ENCODE assay signal across 26 cellular contexts in the genomic region with DNA sequence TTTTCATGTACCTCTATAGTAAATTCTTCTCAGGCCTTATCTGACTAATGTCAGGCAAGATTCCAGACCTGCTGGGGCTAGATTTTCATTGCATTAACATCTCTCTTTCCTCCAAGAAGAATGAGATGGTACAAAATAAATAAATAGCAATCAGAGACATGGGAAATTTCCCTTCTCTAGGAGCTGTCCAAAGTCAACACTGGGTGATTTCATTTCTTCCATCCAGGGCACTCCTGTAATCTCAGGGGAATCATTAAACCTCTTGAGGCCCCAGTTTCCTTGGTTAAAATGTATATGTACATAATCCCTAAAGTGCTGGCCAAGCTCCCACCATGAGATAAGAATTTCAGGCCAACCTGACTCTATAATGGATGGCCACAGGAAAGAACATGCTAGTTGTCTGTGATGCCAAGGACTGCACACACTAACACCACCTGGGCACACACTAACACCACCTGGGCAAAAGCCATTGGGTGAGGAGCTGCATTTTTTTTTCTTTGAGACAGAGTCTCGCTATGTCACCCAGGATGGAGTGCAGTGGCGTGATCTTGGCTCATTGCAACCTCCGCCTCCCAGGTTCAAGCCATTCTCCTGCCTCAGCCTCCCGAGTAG. TPM values are rescaled to one million over a fixed set of nuclear protein-coding genes. Genes with fewer than 3 reads are reported as not detected.
DNase-seq lines count a peak whose midpoint lies in the region; ATAC-seq and TF ChIP-seq lines count a peak whose summit lies in the region.
"Had no signal": no experiment of that assay in that cellular context is flagged by ENCODE, and none has a peak within 500 bp of the region (broad histone marks: within the 10 kb centered on the region; RNA-seq: fewer than 3 reads in every experiment).

No MANE protein-coding gene starts in this region.

- H3K27me3 ChIP-seq in HCT116 (ENCODE audit: insufficient read depth, low read length): no peaks in the 10 kb centered on the region; the same call in 1 of the 2 replicates
- no peaks in the 10 kb centered on the region for H3K27me3 ChIP-seq in left lung
- H3K27me3 ChIP-seq: ascending aorta had no signal

- CTCF ChIA-PET in HCT116 (lab: Charles Lee): no interaction called here

- H3K27ac ChIP-seq in HCT116 (ENCODE audit: low read depth, low read length) (no peak overlapping the region), left lung (no peak overlapping the region)
- H3K27ac ChIP-seq: ascending aorta, thoracic aorta had no signal

- H3K4me2 ChIP-seq in HCT116 (ENCODE audit: low read length): no peak overlapping the region

- H3K4me1 ChIP-seq in HCT116 (ENCODE audit: control insufficient read depth in 1 of 2, insufficient read depth in 2 of 2, low read length in 2 of 2): no peaks in the 10 kb centered on the region
- no peaks in the 10 kb centered on the region for H3K4me1 ChIP-seq in left lung
- H3K4me1 ChIP-seq: ascending aorta had no signal

- no peaks in the 10 kb centered on the region for H3K36me3 ChIP-seq in HCT116 (ENCODE audit: control insufficient read depth in 1 of 2, insufficient read depth in 2 of 2, low read length in 2 of 2)
- H3K36me3 ChIP-seq in left lung: no peaks in the 10 kb centered on the region
- H3K36me3 ChIP-seq: ascending aorta, thoracic aorta had no signal

- no peak for TF ChIP-seq RAD21 in HCT116 (IDR thresholded peaks at IDR 0.05; ENCODE audit: low read depth)

- no peaks in the 10 kb centered on the region for H3K79me2 ChIP-seq in HCT116 (ENCODE audit: insufficient read depth, low read length)

- no peak for ATAC-seq in HCT116
- ATAC-seq in left lung: peak; percentile 77
- ATAC-seq: CD8-positive, alpha-beta T cell; esophagus mucosa; K562; stimulated activated memory B cell treated with anti-CD40 and anti-IgM and Interleukin-4, amounts not matched to agents 10 μg/mL and 1 μg/mL and 100 μg/mL, for 72 hours had no signal

- H3K4me3 ChIP-seq in HCT116 (replicated peaks in 1 of 2; ENCODE audit: low read depth in 1 of 2, low read length in 2 of 2) (no peak overlapping the region), left lung (no peak overlapping the region)
- H3K4me3 ChIP-seq: ascending aorta, K562, thoracic aorta had no signal

- H3K9me3 ChIP-seq in HCT116 (ENCODE audit: control insufficient read depth in 1 of 2, insufficient read depth in 1 of 2, low read depth in 1 of 2, low read length in 2 of 2) (no peaks in the 10 kb centered on the region), left lung (no peaks in the 10 kb centered on the region)
- H3K9me3 ChIP-seq: ascending aorta, thoracic aorta had no signal

- POLR2A ChIA-PET in HCT116 (lab: Charles Lee): no interaction called here

- peak; percentile 61 for DNase-seq in DMS153 (lab: John Stamatoyannopoulos, UW)
- DNase-seq in HCT116 (ENCODE audit: low read depth, low spot score): no peak
- peak; percentile 28 for DNase-seq in T1000 (lab: John Stamatoyannopoulos, UW)
- DNase-seq in left lung: no peak
- DNase-seq in activated T-helper 2 cell treated with anti-CD3 and anti-CD28 coated beads, Interferon-gamma antibody, Interleukin-2, Interleukin-4, amounts not matched to agents 10 μg/mL and 5 μg/mL and 100 μg/mL, durations not matched to agents 14 hours and 24 hours and 36 hours (ENCODE audit: low spot score): no peak
- no peak for DNase-seq in CD1c-positive myeloid dendritic cell (ENCODE audit: extremely low spot score)
- DNase-seq in activated T-helper 1 cell treated with anti-CD3 and anti-CD28 coated beads, Interleukin-12 subunit alpha, Interleukin-12 subunit beta, Interleukin-2, Interleukin-4 antibody, amounts not matched to agents 30 ng/mL and 10 ng/mL and 1 ng/mL, durations not matched to agents 14 hours and 24 hours and 36 hours (ENCODE audit: low spot score): no peak
- DNase-seq in cortex of kidney (lab: John Stamatoyannopoulos, UW): no peak
- DNase-seq: activated CD4-positive, alpha-beta T cell treated with anti-CD3 and anti-CD28 coated beads for 1 hour; activated naive CD4-positive, alpha-beta T cell treated with anti-CD3 and anti-CD28 coated beads, Interleukin-2, amount 10 ng/mL, durations not matched to agents 7 days and 5 days; activated T-cell treated with anti-CD3 and anti-CD28 coated beads, Interleukin-2, amount 50 U/mL, for 1 hour; CD8-positive, alpha-beta T cell; kidney; NCI-H1694 treated with DMSO at 0.1 percent for 48 hours; NCI-H526 treated with DMSO at 0.1 percent for 48 hours; OCI-M1; SHP77; small intestine had no signal

- H3K9me2 ChIP-seq in HCT116 (ENCODE audit: insufficient read depth): no peaks in the 10 kb centered on the region

- H3K27me3 Mint-ChIP-seq in activated T-helper 2 cell treated with anti-CD3 and anti-CD28 coated beads, Interferon-gamma antibody, Interleukin-2, Interleukin-4, amounts not matched to agents 10 μg/mL and 5 μg/mL and 100 μg/mL, durations not matched to agents 14 hours and 24 hours and 36 hours (ENCODE audit: low read depth): peaks cover 48% of the 10 kb centered on the region
- peaks cover 75% of the 10 kb centered on the region for H3K27me3 Mint-ChIP-seq in activated T-helper 1 cell treated with anti-CD3 and anti-CD28 coated beads, Interleukin-12 subunit alpha, Interleukin-12 subunit beta, Interleukin-2, Interleukin-4 antibody, amounts not matched to agents 30 ng/mL and 10 ng/mL and 1 ng/mL, durations not matched to agents 14 hours and 24 hours and 36 hours (ENCODE audit: insufficient read depth)

- TF ChIP-seq CTCF in HCT116 (IDR thresholded peaks at IDR 0.05 in 2 of 3, conservative IDR thresholded peaks at IDR 0.05 in 1 of 3; ENCODE audit: borderline replicate concordance in 1 of 3, insufficient read depth in 1 of 3, low read depth in 2 of 3, low read length in 2 of 3) (no peak), left lung (IDR thresholded peaks at IDR 0.05) (no peak)

- no peak overlapping the region for H3K9ac ChIP-seq in HCT116 (ENCODE audit: low read length)

- RAD21 ChIA-PET in HCT116 (lab: Charles Lee; ENCODE audit: low non-redundant PET in 1 of 2, low total read pairs in 2 of 2, uncharacterized antibody in 2 of 2, unreplicated experiment in 2 of 2): no interaction called here

- no peak overlapping the region for H3K4me3 Mint-ChIP-seq in activated T-helper 2 cell treated with anti-CD3 and anti-CD28 coated beads, Interferon-gamma antibody, Interleukin-2, Interleukin-4, amounts not matched to agents 10 μg/mL and 5 μg/mL and 100 μg/mL, durations not matched to agents 14 hours and 24 hours and 36 hours (ENCODE audit: low read depth)
- H3K4me3 Mint-ChIP-seq in activated T-helper 1 cell treated with anti-CD3 and anti-CD28 coated beads, Interleukin-12 subunit alpha, Interleukin-12 subunit beta, Interleukin-2, Interleukin-4 antibody, amounts not matched to agents 30 ng/mL and 10 ng/mL and 1 ng/mL, durations not matched to agents 14 hours and 24 hours and 36 hours: no peak overlapping the region
- H3K4me3 Mint-ChIP-seq: activated naive CD4-positive, alpha-beta T cell treated with anti-CD3 and anti-CD28 coated beads, Interleukin-2, amount 10 ng/mL, durations not matched to agents 7 days and 5 days; CD8-positive, alpha-beta T cell; central memory CD8-positive, alpha-beta T cell; memory B cell; stimulated activated memory B cell treated with anti-CD40 and anti-IgM and Interleukin-4, amounts not matched to agents 10 μg/mL and 1 μg/mL and 100 μg/mL, for 72 hours had no signal

- no peak overlapping the region for H3K27ac Mint-ChIP-seq in activated T-helper 2 cell treated with anti-CD3 and anti-CD28 coated beads, Interferon-gamma antibody, Interleukin-2, Interleukin-4, amounts not matched to agents 10 μg/mL and 5 μg/mL and 100 μg/mL, durations not matched to agents 14 hours and 24 hours and 36 hours
- H3K27ac Mint-ChIP-seq in activated T-helper 1 cell treated with anti-CD3 and anti-CD28 coated beads, Interleukin-12 subunit alpha, Interleukin-12 subunit beta, Interleukin-2, Interleukin-4 antibody, amounts not matched to agents 30 ng/mL and 10 ng/mL and 1 ng/mL, durations not matched to agents 14 hours and 24 hours and 36 hours: no peak overlapping the region
- H3K27ac Mint-ChIP-seq: activated naive CD4-positive, alpha-beta T cell treated with anti-CD3 and anti-CD28 coated beads, Interleukin-2, amount 10 ng/mL, durations not matched to agents 7 days and 5 days; CD8-positive, alpha-beta T cell; memory B cell; stimulated activated memory B cell treated with anti-CD40 and anti-IgM and Interleukin-4, amounts not matched to agents 10 μg/mL and 1 μg/mL and 100 μg/mL, for 72 hours had no signal

- intact Hi-C loops in HCT116 (cut with micrococcal nuclease) (no loop called here), left lung (cut with DNase I) (no loop called here)
- intact Hi-C loops in activated T-helper 2 cell treated with anti-CD3 and anti-CD28 coated beads, Interferon-gamma antibody, Interleukin-2, Interleukin-4, amounts not matched to agents 10 μg/mL and 5 μg/mL and 100 μg/mL, durations not matched to agents 14 hours and 24 hours and 36 hours (cut with micrococcal nuclease): no loop called here
- intact Hi-C loops in activated T-helper 1 cell treated with anti-CD3 and anti-CD28 coated beads, Interleukin-12 subunit alpha, Interleukin-12 subunit beta, Interleukin-2, Interleukin-4 antibody, amounts not matched to agents 30 ng/mL and 10 ng/mL and 1 ng/mL, durations not matched to agents 14 hours and 24 hours and 36 hours (cut with micrococcal nuclease): no loop called here

- no peaks in the 10 kb centered on the region for H4K20me1 ChIP-seq in HCT116 (ENCODE audit: insufficient read depth)

- H3K4me1 Mint-ChIP-seq in activated T-helper 2 cell treated with anti-CD3 and anti-CD28 coated beads, Interferon-gamma antibody, Interleukin-2, Interleukin-4, amounts not matched to agents 10 μg/mL and 5 μg/mL and 100 μg/mL, durations not matched to agents 14 hours and 24 hours and 36 hours (ENCODE audit: low read depth): no peaks in the 10 kb centered on the region
- no peaks in the 10 kb centered on the region for H3K4me1 Mint-ChIP-seq in activated T-helper 1 cell treated with anti-CD3 and anti-CD28 coated beads, Interleukin-12 subunit alpha, Interleukin-12 subunit beta, Interleukin-2, Interleukin-4 antibody, amounts not matched to agents 30 ng/mL and 10 ng/mL and 1 ng/mL, durations not matched to agents 14 hours and 24 hours and 36 hours (ENCODE audit: low read depth)
- H3K4me1 Mint-ChIP-seq: activated naive CD4-positive, alpha-beta T cell treated with anti-CD3 and anti-CD28 coated beads, Interleukin-2, amount 10 ng/mL, durations not matched to agents 7 days and 5 days; central memory CD8-positive, alpha-beta T cell; memory B cell; stimulated activated memory B cell treated with anti-CD40 and anti-IgM and Interleukin-4, amounts not matched to agents 10 μg/mL and 1 μg/mL and 100 μg/mL, for 72 hours had no signal

- BruUV-seq in HCT116 (replicated peaks; lab: Mats Ljungman, UMichigan): no TSS peak

- H2AFZ ChIP-seq in HCT116 (ENCODE audit: low read depth, low read length, poor library complexity, severe bottlenecking): no peak overlapping the region

- no peaks in the 10 kb centered on the region for H3K9me3 Mint-ChIP-seq in activated T-helper 2 cell treated with anti-CD3 and anti-CD28 coated beads, Interferon-gamma antibody, Interleukin-2, Interleukin-4, amounts not matched to agents 10 μg/mL and 5 μg/mL and 100 μg/mL, durations not matched to agents 14 hours and 24 hours and 36 hours
- H3K9me3 Mint-ChIP-seq in activated T-helper 1 cell treated with anti-CD3 and anti-CD28 coated beads, Interleukin-12 subunit alpha, Interleukin-12 subunit beta, Interleukin-2, Interleukin-4 antibody, amounts not matched to agents 30 ng/mL and 10 ng/mL and 1 ng/mL, durations not matched to agents 14 hours and 24 hours and 36 hours: no peaks in the 10 kb centered on the region
- H3K9me3 Mint-ChIP-seq: activated naive CD4-positive, alpha-beta T cell treated with anti-CD3 and anti-CD28 coated beads, Interleukin-2, amount 10 ng/mL, durations not matched to agents 7 days and 5 days; CD8-positive, alpha-beta T cell; central memory CD8-positive, alpha-beta T cell; memory B cell; stimulated activated memory B cell treated with anti-CD40 and anti-IgM and Interleukin-4, amounts not matched to agents 10 μg/mL and 1 μg/mL and 100 μg/mL, for 72 hours had no signal

- H3K36me3 Mint-ChIP-seq in activated T-helper 2 cell treated with anti-CD3 and anti-CD28 coated beads, Interferon-gamma antibody, Interleukin-2, Interleukin-4, amounts not matched to agents 10 μg/mL and 5 μg/mL and 100 μg/mL, durations not matched to agents 14 hours and 24 hours and 36 hours (ENCODE audit: low read depth): no peaks in the 10 kb centered on the region
- H3K36me3 Mint-ChIP-seq in activated T-helper 1 cell treated with anti-CD3 and anti-CD28 coated beads, Interleukin-12 subunit alpha, Interleukin-12 subunit beta, Interleukin-2, Interleukin-4 antibody, amounts not matched to agents 30 ng/mL and 10 ng/mL and 1 ng/mL, durations not matched to agents 14 hours and 24 hours and 36 hours (ENCODE audit: low read depth): no peaks in the 10 kb centered on the region
- H3K36me3 Mint-ChIP-seq: activated naive CD4-positive, alpha-beta T cell treated with anti-CD3 and anti-CD28 coated beads, Interleukin-2, amount 10 ng/mL, durations not matched to agents 7 days and 5 days; CD8-positive, alpha-beta T cell; memory B cell; stimulated activated memory B cell treated with anti-CD40 and anti-IgM and Interleukin-4, amounts not matched to agents 10 μg/mL and 1 μg/mL and 100 μg/mL, for 72 hours had no signal

- no peak for TF ChIP-seq POLR2A in HCT116 (IDR thresholded peaks at IDR 0.05; ENCODE audit: borderline replicate concordance, extremely low read depth, insufficient read depth, insufficient read length)

RNA-seq across cellular contexts. Expression of a gene that starts 0.9 kb away (rescaled TPM):
- total RNA-seq in HCT116 (2021; ENCODE audit: unreplicated experiment) (not detected), left lung (not detected)
- polyA plus RNA-seq in HCT116 (2012): not detected in 2 replicates
- not detected in 2 replicates for total RNA-seq in activated T-helper 2 cell treated with anti-CD3 and anti-CD28 coated beads, Interferon-gamma antibody, Interleukin-2, Interleukin-4, amounts not matched to agents 10 μg/mL and 5 μg/mL and 100 μg/mL, durations not matched to agents 14 hours and 24 hours and 36 hours
- 0.27 TPM in 1 of 2 replicates, not detected in the other for total RNA-seq in activated T-helper 1 cell treated with anti-CD3 and anti-CD28 coated beads, Interleukin-12 subunit alpha, Interleukin-12 subunit beta, Interleukin-2, Interleukin-4 antibody, amounts not matched to agents 30 ng/mL and 10 ng/mL and 1 ng/mL, durations not matched to agents 14 hours and 24 hours and 36 hours
- total RNA-seq: ascending aorta; CD8-positive, alpha-beta T cell; K562; kidney; pulmonary artery endothelial cell; thoracic aorta had no signal
- polyA plus RNA-seq: K562, small intestine had no signal

RNA-seq across cellular contexts. Expression of a gene that starts 41.2 kb away (rescaled TPM):
- total RNA-seq in HCT116 (2021; ENCODE audit: unreplicated experiment) (191 TPM), left lung (10 to 100 TPM; 38.9 to 67.6 TPM)
- polyA plus RNA-seq in HCT116 (2012): 96.6 and 122 TPM in 2 replicates
- total RNA-seq in activated T-helper 2 cell treated with anti-CD3 and anti-CD28 coated beads, Interferon-gamma antibody, Interleukin-2, Interleukin-4, amounts not matched to agents 10 μg/mL and 5 μg/mL and 100 μg/mL, durations not matched to agents 14 hours and 24 hours and 36 hours: 213 TPM in 2 replicates
- total RNA-seq in activated T-helper 1 cell treated with anti-CD3 and anti-CD28 coated beads, Interleukin-12 subunit alpha, Interleukin-12 subunit beta, Interleukin-2, Interleukin-4 antibody, amounts not matched to agents 30 ng/mL and 10 ng/mL and 1 ng/mL, durations not matched to agents 14 hours and 24 hours and 36 hours: 212 and 214 TPM in 2 replicates

RNA-seq across cellular contexts. Expression of a gene that starts 57.2 kb away (rescaled TPM):
- not detected for total RNA-seq in HCT116 (2021; ENCODE audit: unreplicated experiment)
- polyA plus RNA-seq in HCT116 (2012): not detected in 2 replicates
- total RNA-seq in left lung: not detected
- 0.18 TPM in 1 of 2 replicates, not detected in the other for total RNA-seq in activated T-helper 2 cell treated with anti-CD3 and anti-CD28 coated beads, Interferon-gamma antibody, Interleukin-2, Interleukin-4, amounts not matched to agents 10 μg/mL and 5 μg/mL and 100 μg/mL, durations not matched to agents 14 hours and 24 hours and 36 hours
- total RNA-seq in activated T-helper 1 cell treated with anti-CD3 and anti-CD28 coated beads, Interleukin-12 subunit alpha, Interleukin-12 subunit beta, Interleukin-2, Interleukin-4 antibody, amounts not matched to agents 30 ng/mL and 10 ng/mL and 1 ng/mL, durations not matched to agents 14 hours and 24 hours and 36 hours: not detected in 2 replicates
- total RNA-seq: ascending aorta; CD8-positive, alpha-beta T cell; esophagus mucosa; K562; kidney; pulmonary artery endothelial cell; thoracic aorta had no signal
- polyA plus RNA-seq: K562 had no signal

Comparison
In these comparisons a context has a peak if more than half of its experiments do, and no peak if none do; other contexts are left out.
1. DNase-seq: peak in DMS153 (single experiment) and T1000 (single experiment); none in HCT116 (single experiment), left lung (0 of 2), activated T-helper 2 cell treated with anti-CD3 and anti-CD28 coated beads, Interferon-gamma antibody, Interleukin-2, Interleukin-4, amounts not matched to agents 10 μg/mL and 5 μg/mL and 100 μg/mL, durations not matched to agents 14 hours and 24 hours and 36 hours (single experiment), CD1c-positive myeloid dendritic cell (single experiment), activated T-helper 1 cell treated with anti-CD3 and anti-CD28 coated beads, Interleukin-12 subunit alpha, Interleukin-12 subunit beta, Interleukin-2, Interleukin-4 antibody, amounts not matched to agents 30 ng/mL and 10 ng/mL and 1 ng/mL, durations not matched to agents 14 hours and 24 hours and 36 hours (single experiment) and cortex of kidney (single experiment).